Comparison of ENCODE assay signal across 1 cellular context in genomic region chr2:35125278-35125677, GRCh38.
TF ChIP-seq lines count a peak whose summit lies in the region.

No MANE protein-coding gene starts in this region.

TF ChIP-seq in GM23338, 12 proteins besides CTCF, POLR2A, EP300 and RAD21 (continued from another document):
- TF ChIP-seq ZNF462 (CRISPR knock-in tag; IDR thresholded peaks at IDR 0.05) (no peak), EZH2phosphoT487 (IDR thresholded peaks at IDR 0.05; ENCODE audit: unreplicated experiment) (no peak)
